Comparison of ENCODE assay signal across 9 cellular contexts in genomic region chr20:44209691-44210421, GRCh38. TPM values are rescaled to one million over a fixed set of nuclear protein-coding genes. Genes with fewer than 3 reads are reported as not detected.
DNase-seq lines count a peak whose midpoint lies in the region; ATAC-seq, FAIRE-seq and TF ChIP-seq lines count a peak whose summit lies in the region.
"Had no signal": no experiment of that assay in that cellular context is flagged by ENCODE, and none has a peak within 500 bp of the region (broad histone marks: within the 10 kb centered on the region; RNA-seq: fewer than 3 reads in every experiment).

No MANE protein-coding gene starts in this region.

- peaks cover 17 to 25% (median 20%) of the 10 kb centered on the region in 11 experiments for H3K36me3 ChIP-seq in BLaER1 treated with 17β-estradiol and CSF1 and Interleukin-3, amounts not matched to agents 10 nM and 100 nM
- H3K36me3 ChIP-seq in SJCRH30 (peaks cover 10% of the 10 kb centered on the region), H1 (ENCODE audit: control insufficient read depth in 2 of 4, insufficient read depth in 4 of 4, low read length in 3 of 4) (peaks cover 2 to 14% (median 11%) of the 10 kb centered on the region in 4 experiments; a peak in 5 of 8 replicates), mucosa of rectum (ENCODE audit: control insufficient read depth in 2 of 2, insufficient read depth in 2 of 2, low read length in 2 of 2) (peaks cover 3 to 12% of the 10 kb centered on the region in 2 donors)

- no peak overlapping the region for H3K14ac ChIP-seq in H1 (ENCODE audit: insufficient read length)

- H2AK5ac ChIP-seq in H1 (ENCODE audit: low read depth, low read length): peak overlapping the region; percentile 26

- H2BK5ac ChIP-seq in H1 (ENCODE audit: low read depth, low read length): peak overlapping the region; percentile 86

- peaks cover 35 to 47% (median 43%) of the 10 kb centered on the region in 10 experiments for H3K4me1 ChIP-seq in BLaER1 treated with 17β-estradiol and CSF1 and Interleukin-3, amounts not matched to agents 10 nM and 100 nM
- peaks cover 13% of the 10 kb centered on the region; the same call in 1 of the 2 replicates for H3K4me1 ChIP-seq in SJCRH30
- peaks cover 1 to 6% (median 5%) of the 10 kb centered on the region in 4 experiments for H3K4me1 ChIP-seq in H1 (replicated peaks in 1 of 4; ENCODE audit: control insufficient read depth in 3 of 4, insufficient read depth in 4 of 4, low read length in 3 of 4)
- H3K4me1 ChIP-seq in mucosa of rectum (ENCODE audit: control insufficient read depth in 2 of 2, insufficient read depth in 2 of 2, low read length in 2 of 2): peaks cover 19 to 26% of the 10 kb centered on the region in 2 donors

- peak overlapping the region; percentile 96 to 99 (median 98) for H3K9ac ChIP-seq in BLaER1 treated with 17β-estradiol and CSF1 and Interleukin-3, amounts not matched to agents 10 nM and 100 nM
- peak overlapping the region; percentile 92 to 97 (median 94) for H3K9ac ChIP-seq in H1 (replicated peaks in 1 of 4; ENCODE audit: extremely low read depth in 1 of 4, low read depth in 3 of 4, low read length in 3 of 4)
- H3K9ac ChIP-seq in mucosa of rectum (ENCODE audit: low read depth in 1 of 2, low read length in 2 of 2): peak overlapping the region; percentile 94 to 96

- no peak for FAIRE-seq in H1 (lab: Jason Lieb, UNC)

- H4K91ac ChIP-seq in H1 (replicated peaks; ENCODE audit: insufficient read length, low read length): no peak overlapping the region

- no peak overlapping the region for H2BK15ac ChIP-seq in H1 (ENCODE audit: low read length)

- POLR2A ChIA-PET in H1 (lab: Charles Lee; ENCODE audit: partially characterized antibody): interaction anchor here (0.8 to 1.5 kb wide), 13 partner anchors 9 to 118 kb away, joined by 3 to 7 read pairs (median 3); partner anchors contain the start of genes GDAP1L1 and JPH2

- H3K9me3 ChIP-seq in BLaER1 treated with 17β-estradiol and CSF1 and Interleukin-3, amounts not matched to agents 10 nM and 100 nM (replicated peaks in 1 of 11): no peaks in the 10 kb centered on the region
- H3K9me3 ChIP-seq in SJCRH30 (replicated peaks): no peaks in the 10 kb centered on the region
- no peaks in the 10 kb centered on the region for H3K9me3 ChIP-seq in H1 (ENCODE audit: insufficient read depth in 2 of 2, low read depth in 1 of 2, low read length in 1 of 2)
- H3K9me3 ChIP-seq in mucosa of rectum (ENCODE audit: control insufficient read depth in 2 of 2, low read length in 2 of 2): no peaks in the 10 kb centered on the region

- ATAC-seq in GM21529 (IDR thresholded peaks at IDR 0.05; ENCODE audit: unreplicated experiment): peak; percentile 1

- H2BK20ac ChIP-seq in H1 (ENCODE audit: low read length): no peak overlapping the region

- TF ChIP-seq CTCF in H1 (IDR thresholded peaks at IDR 0.05; ENCODE audit: control extremely low read depth in 1 of 3, insufficient read depth in 1 of 3, low read depth in 1 of 3, low read length in 3 of 3): no peak

- H2AFZ ChIP-seq in H1 (ENCODE audit: low read length): 0 out of 2 replicates have a peak overlapping the region, but pooled peaks have one; percentile 2

- TF ChIP-seq POLR2A in H1 (IDR thresholded peaks at IDR 0.05; ENCODE audit: control extremely low read depth in 1 of 2, low read depth in 2 of 2, low read length in 2 of 2): peak in 1 of 2 experiments; percentile 53; a peak in 1 of 3 replicates

- H3K27me3 ChIP-seq in BLaER1 treated with 17β-estradiol and CSF1 and Interleukin-3, amounts not matched to agents 10 nM and 100 nM: no peaks in the 10 kb centered on the region
- H3K27me3 ChIP-seq in SJCRH30 (no peaks in the 10 kb centered on the region), H1 (replicated peaks in 1 of 4; ENCODE audit: control insufficient read depth in 3 of 4, extremely low read depth in 1 of 4, insufficient read depth in 3 of 4, low read length in 3 of 4) (no peaks in the 10 kb centered on the region), mucosa of rectum (ENCODE audit: control insufficient read depth in 2 of 2, insufficient read depth in 2 of 2, low read length in 2 of 2) (no peaks in the 10 kb centered on the region)

- peak overlapping the region; percentile 96; the same call in 1 of the 2 replicates for H4K8ac ChIP-seq in H1 (ENCODE audit: extremely low read depth, insufficient read depth, low read length)

- peak; percentile 64 to 68 for DNase-seq in SJCRH30
- peak in 1 of 2 experiments; percentile 66 for DNase-seq in H1 (ENCODE audit: low read depth in 1 of 2, low spot score in 2 of 2)
- DNase-seq in COLO668 (lab: John Stamatoyannopoulos, UW; ENCODE audit: unreplicated experiment): no peak
- DNase-seq in NCI-H446 (lab: John Stamatoyannopoulos, UW): no peak
- DNase-seq in KG1 (lab: John Stamatoyannopoulos, UW): no peak

- H3K4ac ChIP-seq in H1 (replicated peaks; ENCODE audit: insufficient read length, low read depth, low read length): peak overlapping the region; percentile 57

- CTCF ChIA-PET in H1 (lab: Charles Lee; ENCODE audit: partially characterized antibody): interaction anchor here (0.6 to 1.6 kb wide), 6 partner anchors 9 to 136 kb away, joined by 3 to 7 read pairs (median 4); no protein-coding TSS in a partner anchor

- peaks cover 5% of the 10 kb centered on the region for H3K79me1 ChIP-seq in H1 (ENCODE audit: low read depth, low read length)

- no peak for TF ChIP-seq RAD21 in H1 (IDR thresholded peaks at IDR 0.05 in 1 of 2, conservative IDR thresholded peaks at IDR 0.05 in 1 of 2; ENCODE audit: low read depth in 2 of 2, low read length in 2 of 2)

- H2BK120ac ChIP-seq in H1 (replicated peaks; ENCODE audit: low read depth, low read length): no peak overlapping the region

- peak overlapping the region; percentile 62 for H3K56ac ChIP-seq in H1 (replicated peaks; ENCODE audit: insufficient read length, low read depth, low read length)

- peaks cover 8% of the 10 kb centered on the region for H3K23me2 ChIP-seq in H1 (ENCODE audit: low read depth, low read length)

- peak overlapping the region; percentile 83 to 97 (median 95) for H3K4me3 ChIP-seq in BLaER1 treated with 17β-estradiol and CSF1 and Interleukin-3, amounts not matched to agents 10 nM and 100 nM
- H3K4me3 ChIP-seq in SJCRH30: peak overlapping the region; percentile 89
- H3K4me3 ChIP-seq in H1 (ENCODE audit: extremely low read depth in 1 of 4, insufficient read depth in 2 of 4, low read depth in 3 of 4, low read length in 4 of 4): peak overlapping the region; percentile 87 to 99 (median 97)
- peak overlapping the region; percentile 81 to 88 for H3K4me3 ChIP-seq in mucosa of rectum (ENCODE audit: low read length in 2 of 2)

- no peak overlapping the region for H3K23ac ChIP-seq in H1 (ENCODE audit: insufficient read length)

- TF ChIP-seq EP300 in H1 (IDR thresholded peaks at IDR 0.05; ENCODE audit: borderline replicate concordance in 1 of 2, low read depth in 2 of 2, low read length in 2 of 2): no peak

- WGBS in H1 (ENCODE audit: extremely low coverage in 1 of 2, insufficient coverage in 1 of 2, insufficient read length in 1 of 2, insufficient replicate concordance in 2 of 2, low coverage in 1 of 2, low lambda C conversion rate in 2 of 2, missing lambda C conversion rate in 1 of 2), 2 experiments: 3% methylated on average over 29 of the region's 32 CpGs; no CpG with 5 or more reads in 1 of the 2 experiments

- H3K27ac ChIP-seq in BLaER1 treated with 17β-estradiol and CSF1 and Interleukin-3, amounts not matched to agents 10 nM and 100 nM: peak overlapping the region; percentile 96 to 99 (median 98)
- H3K27ac ChIP-seq in SJCRH30: peak overlapping the region; percentile 85
- peak overlapping the region; percentile 91 for H3K27ac ChIP-seq in H1 (ENCODE audit: low read depth, low read length)
- H3K27ac ChIP-seq in mucosa of rectum (ENCODE audit: low read depth in 2 of 2, low read length in 2 of 2): peak overlapping the region; percentile 98

- H3K4me2 ChIP-seq in BLaER1 treated with 17β-estradiol and CSF1 and Interleukin-3, amounts not matched to agents 10 nM and 100 nM: peak overlapping the region; percentile 78 to 98 (median 89)
- peak overlapping the region; percentile 70 to 95 for H3K4me2 ChIP-seq in H1 (ENCODE audit: insufficient read depth in 1 of 2, low read depth in 2 of 2, low read length in 2 of 2)

- peaks cover 11 to 58% of the 10 kb centered on the region in 2 experiments for H3K79me2 ChIP-seq in H1 (ENCODE audit: control insufficient read depth in 1 of 2, insufficient read depth in 2 of 2, low read length in 2 of 2)

- H2BK12ac ChIP-seq in H1 (ENCODE audit: low read depth, low read length): peak overlapping the region; percentile 69; the same call in 1 of the 2 replicates

- peaks cover 41 to 57% (median 52%) of the 10 kb centered on the region in 11 experiments for H4K20me1 ChIP-seq in BLaER1 treated with 17β-estradiol and CSF1 and Interleukin-3, amounts not matched to agents 10 nM and 100 nM
- H4K20me1 ChIP-seq in H1 (replicated peaks in 1 of 2; ENCODE audit: control insufficient read depth in 1 of 2, insufficient read depth in 2 of 2, low read length in 2 of 2): peaks cover 2 to 6% of the 10 kb centered on the region in 2 experiments

- H4K5ac ChIP-seq in H1 (ENCODE audit: insufficient read length, low read depth, low read length): peak overlapping the region; percentile 81

- H3K18ac ChIP-seq in H1 (ENCODE audit: extremely low read depth, low read length): peak overlapping the region; percentile 27; the same call in 1 of the 2 replicates

RNA-seq across cellular contexts. Expression of gene OSER1, which starts 0.7 kb away (rescaled TPM):
- total RNA-seq in SJCRH30 (2014; rRNA removed; shearing (Covaris generic)): 50.6 and 54.9 TPM in 2 replicates
- 31.6 and 31.8 TPM in 2 replicates for total RNA-seq in H1 (2021; fragmentation: NEBNext Ultra II Directional; extraction: Animal tissue kit (Norgen Biotek cat#: 25700))
- 13.9 and 24.5 TPM in 2 replicates for polyA plus RNA-seq in H1 (2011; rRNA removed)
- polyA plus RNA-seq in H1 (2011; cell fraction: cytosol; rRNA removed): 24.7 TPM
- polyA plus RNA-seq in H1 (2011; cell fraction: nucleus; rRNA removed): 18.7 TPM
- polyA plus RNA-seq in H1 (2012, experiment 1 of 2): 25.9 to 30.5 TPM (median 28.5 TPM) in 4 replicates
- polyA plus RNA-seq in H1 (2012, experiment 2 of 2): 12.5 TPM
- 19.9 TPM for polyA plus RNA-seq in H1 (2013, experiment 1 of 2)
- 18.5 TPM for polyA plus RNA-seq in H1 (2013, experiment 2 of 2)
- 45.8 and 49.1 TPM in 2 replicates for polyA minus RNA-seq in H1 (2011; rRNA and poly(A)+ RNA removed)
- 18.6 TPM for polyA minus RNA-seq in H1 (2011; cell fraction: cytosol; rRNA and poly(A)+ RNA removed)
- polyA minus RNA-seq in H1 (2011; cell fraction: nucleus; rRNA and poly(A)+ RNA removed): 16.0 TPM

RNA-seq across cellular contexts. Expression of gene JPH2, which starts 22.9 kb away (rescaled TPM):
- total RNA-seq in SJCRH30 (2014; rRNA removed; shearing (Covaris generic)): 6.7 and 7.4 TPM in 2 replicates
- total RNA-seq in H1 (2021; fragmentation: NEBNext Ultra II Directional; extraction: Animal tissue kit (Norgen Biotek cat#: 25700)): 1.3 and 1.5 TPM in 2 replicates
- polyA plus RNA-seq in H1 (2011; rRNA removed): 0.59 and 0.83 TPM in 2 replicates
- polyA plus RNA-seq in H1 (2011; cell fraction: cytosol; rRNA removed): 0.85 TPM
- polyA plus RNA-seq in H1 (2011; cell fraction: nucleus; rRNA removed): 1.3 TPM
- 0.54 to 1.0 TPM (median 0.76 TPM) in 4 replicates for polyA plus RNA-seq in H1 (2012, experiment 1 of 2)
- 0.39 TPM for polyA plus RNA-seq in H1 (2012, experiment 2 of 2)
- polyA plus RNA-seq in H1 (2013, experiment 1 of 2): 0.43 TPM
- polyA plus RNA-seq in H1 (2013, experiment 2 of 2): 0.39 TPM
- 0.83 and 0.91 TPM in 2 replicates for polyA minus RNA-seq in H1 (2011; rRNA and poly(A)+ RNA removed)
- polyA minus RNA-seq in H1 (2011; cell fraction: cytosol; rRNA and poly(A)+ RNA removed): 1.0 TPM
- polyA minus RNA-seq in H1 (2011; cell fraction: nucleus; rRNA and poly(A)+ RNA removed): 1.6 TPM

RNA-seq across cellular contexts. Expression of gene GDAP1L1, which starts 37.3 kb away (rescaled TPM):
- not detected in 2 replicates for total RNA-seq in SJCRH30 (2014; rRNA removed; shearing (Covaris generic))
- 8.5 and 9.8 TPM in 2 replicates for total RNA-seq in H1 (2021; fragmentation: NEBNext Ultra II Directional; extraction: Animal tissue kit (Norgen Biotek cat#: 25700))
- polyA plus RNA-seq in H1 (2011; rRNA removed): 63.1 and 73.0 TPM in 2 replicates
- polyA plus RNA-seq in H1 (2011; cell fraction: cytosol; rRNA removed): 35.7 TPM
- polyA plus RNA-seq in H1 (2011; cell fraction: nucleus; rRNA removed): 31.2 TPM
- 10.6 to 23.5 TPM (median 20.3 TPM) in 4 replicates for polyA plus RNA-seq in H1 (2012, experiment 1 of 2)
- 11.6 TPM for polyA plus RNA-seq in H1 (2012, experiment 2 of 2)
- polyA plus RNA-seq in H1 (2013, experiment 1 of 2): 5.8 TPM
- 5.9 TPM for polyA plus RNA-seq in H1 (2013, experiment 2 of 2)
- polyA minus RNA-seq in H1 (2011; rRNA and poly(A)+ RNA removed): 9.1 and 13.0 TPM in 2 replicates
- 8.4 TPM for polyA minus RNA-seq in H1 (2011; cell fraction: cytosol; rRNA and poly(A)+ RNA removed)
- polyA minus RNA-seq in H1 (2011; cell fraction: nucleus; rRNA and poly(A)+ RNA removed): 8.1 TPM
- total RNA-seq: NCI-H460 had no signal

Comparison
In these comparisons a context has a peak if more than half of its experiments do, and no peak if none do; other contexts are left out.
1. DNase-seq: peak in SJCRH30 (2 of 2); none in COLO668 (single experiment), NCI-H446 (0 of 2) and KG1 (single experiment).
2. Peak in every context shown above with its lines, with median percentiles within 50 percentile points of each other: H3K27ac ChIP-seq, H3K4me3 ChIP-seq and H3K9ac ChIP-seq.